Comparison of ENCODE assay signal across 17 cellular contexts in genomic region chr19:53874384-53874995, GRCh38. TPM values are rescaled to one million over a fixed set of nuclear protein-coding genes. Genes with fewer than 3 reads are reported as not detected.
DNase-seq lines count a peak whose midpoint lies in the region; ATAC-seq and TF ChIP-seq lines count a peak whose summit lies in the region.
"Had no signal": no experiment of that assay in that cellular context is flagged by ENCODE, and none has a peak within 500 bp of the region (broad histone marks: within the 10 kb centered on the region; RNA-seq: fewer than 3 reads in every experiment).

No MANE protein-coding gene starts in this region.

- CTCF ChIA-PET in PC-9 (lab: Charles Lee), result no interaction called here

- no peaks in the 10 kb centered on the region for H3K27me3 Mint-ChIP-seq in stimulated activated naive CD8-positive, alpha-beta T cell treated with anti-CD3 and anti-CD28 coated beads, Interleukin-15, Interleukin-2, amounts not matched to agents 100 ng/mL and 50 ng/mL, for 24 hours
- no peaks in the 10 kb centered on the region for H3K27me3 Mint-ChIP-seq in activated T-cell treated with anti-CD3 and anti-CD28 coated beads, Interleukin-2, amount 50 U/mL, for 72 hours (ENCODE audit: low read depth)
- H3K27me3 Mint-ChIP-seq in mesothelial cell of epicardium (ENCODE audit: low read depth), result no peaks in the 10 kb centered on the region

- peaks cover 10% of the 10 kb centered on the region; the same call in 1 of the 2 replicates for H4K20me1 ChIP-seq in PC-9 (ENCODE audit: insufficient read depth)

- no peak for TF ChIP-seq CTCF in mesothelial cell of epicardium (IDR thresholded peaks at IDR 0.05; ENCODE audit: unreplicated experiment)
- TF ChIP-seq CTCF in PC-9 (conservative IDR thresholded peaks at IDR 0.05), result no peak

- POLR2A ChIA-PET in PC-9 (lab: Charles Lee; ENCODE audit: unreplicated experiment), result interaction anchor here (0.7 kb wide), 1 partner anchor 1081 kb away, joined by 3 read pairs; no protein-coding TSS in a partner anchor

- no peaks in the 10 kb centered on the region for H3K27me3 ChIP-seq in PC-9 (ENCODE audit: insufficient read depth, low read depth)

- BruUV-seq in PC-9 (replicated peaks; lab: Mats Ljungman, UMichigan), result no TSS peak

- H3K9me3 ChIP-seq in PC-9 (ENCODE audit: insufficient read depth, low read depth), result no peaks in the 10 kb centered on the region
- H3K9me3 ChIP-seq: prostate gland had no signal

- H3K79me2 ChIP-seq in PC-9 (ENCODE audit: low read depth), result peaks cover 17% of the 10 kb centered on the region

- ATAC-seq in stimulated activated naive CD8-positive, alpha-beta T cell treated with anti-CD3 and anti-CD28 coated beads, Interleukin-15, Interleukin-2, amounts not matched to agents 100 U/mL and 50 U/mL, for 24 hours, result no peak
- no peak for ATAC-seq in activated T-cell treated with anti-CD3 and anti-CD28 coated beads, Interleukin-2, amount 50 U/mL, for 72 hours (replicated peaks in 1 of 2)
- ATAC-seq in HG03378 (IDR thresholded peaks at IDR 0.05; ENCODE audit: unreplicated experiment), result no peak
- ATAC-seq: foreskin keratinocyte had no signal

- H3K4me2 ChIP-seq in PC-9, result no peak overlapping the region
- H3K4me2 ChIP-seq: KMS-11 had no signal

- peak overlapping the region; percentile 32 for H3K27ac Mint-ChIP-seq in stimulated activated naive CD8-positive, alpha-beta T cell treated with anti-CD3 and anti-CD28 coated beads, Interleukin-15, Interleukin-2, amounts not matched to agents 100 ng/mL and 50 ng/mL, for 24 hours
- peak overlapping the region; percentile 21 for H3K27ac Mint-ChIP-seq in activated T-cell treated with anti-CD3 and anti-CD28 coated beads, Interleukin-2, amount 50 U/mL, for 72 hours
- peak overlapping the region; percentile 49 for H3K27ac Mint-ChIP-seq in mesothelial cell of epicardium

- H3K9me3 Mint-ChIP-seq in stimulated activated naive CD8-positive, alpha-beta T cell treated with anti-CD3 and anti-CD28 coated beads, Interleukin-15, Interleukin-2, amounts not matched to agents 100 ng/mL and 50 ng/mL, for 24 hours, result peaks cover 3% of the 10 kb centered on the region
- no peaks in the 10 kb centered on the region for H3K9me3 Mint-ChIP-seq in activated T-cell treated with anti-CD3 and anti-CD28 coated beads, Interleukin-2, amount 50 U/mL, for 72 hours
- no peaks in the 10 kb centered on the region for H3K9me3 Mint-ChIP-seq in mesothelial cell of epicardium

- intact Hi-C loops in PC-9 (cut with micrococcal nuclease; ENCODE audit: unreplicated experiment), result no loop called here

- H3K4me1 ChIP-seq in PC-9 (replicated peaks; ENCODE audit: insufficient read depth), result peaks cover 5% of the 10 kb centered on the region; the same call in 1 of the 2 replicates
- H3K4me1 ChIP-seq: foreskin keratinocyte, prostate gland had no signal

- no peak for DNase-seq in stimulated activated naive CD8-positive, alpha-beta T cell treated with anti-CD3 and anti-CD28 coated beads, Interleukin-15, Interleukin-2, amounts not matched to agents 100 U/mL and 50 U/mL, for 24 hours
- no peak for DNase-seq in activated T-cell treated with anti-CD3 and anti-CD28 coated beads, Interleukin-2, amount 50 U/mL, for 72 hours
- DNase-seq in mesothelial cell of epicardium (ENCODE audit: low spot score in 2 of 2, unreplicated experiment in 2 of 2), result no peak
- no peak for DNase-seq in NCI-H2107 (lab: John Stamatoyannopoulos, UW)
- DNase-seq in PC-9, result no peak
- no peak for DNase-seq in OCI-M2 (lab: John Stamatoyannopoulos, UW; ENCODE audit: unreplicated experiment)
- DNase-seq: activated CD8-positive, alpha-beta memory T cell treated with anti-CD3 and anti-CD28 coated beads, Interleukin-2, amount 50 U/mL, for 4 hours; foreskin keratinocyte; NCI-H187 treated with DMSO at 0.1 percent for 48 hours; NCI-H82; SHP77 treated with DMSO at 0.1 percent for 48 hours had no signal

- peak overlapping the region; percentile 6 for H3K4me3 Mint-ChIP-seq in stimulated activated naive CD8-positive, alpha-beta T cell treated with anti-CD3 and anti-CD28 coated beads, Interleukin-15, Interleukin-2, amounts not matched to agents 100 ng/mL and 50 ng/mL, for 24 hours
- peak overlapping the region; percentile 45 to 47 for H3K4me3 Mint-ChIP-seq in activated T-cell treated with anti-CD3 and anti-CD28 coated beads, Interleukin-2, amount 50 U/mL, for 72 hours
- H3K4me3 Mint-ChIP-seq in mesothelial cell of epicardium, result peak overlapping the region; percentile 3

- H2AFZ ChIP-seq in PC-9, result no peak overlapping the region

- no peak overlapping the region for H3K27ac ChIP-seq in PC-9
- H3K27ac ChIP-seq: foreskin keratinocyte, KMS-11, prostate gland had no signal

- H3K4me1 Mint-ChIP-seq in stimulated activated naive CD8-positive, alpha-beta T cell treated with anti-CD3 and anti-CD28 coated beads, Interleukin-15, Interleukin-2, amounts not matched to agents 100 ng/mL and 50 ng/mL, for 24 hours (ENCODE audit: low read depth), result peaks cover 80% of the 10 kb centered on the region
- peaks cover 65% of the 10 kb centered on the region for H3K4me1 Mint-ChIP-seq in activated T-cell treated with anti-CD3 and anti-CD28 coated beads, Interleukin-2, amount 50 U/mL, for 72 hours (ENCODE audit: low read depth)
- peaks cover 36% of the 10 kb centered on the region for H3K4me1 Mint-ChIP-seq in mesothelial cell of epicardium

- no peaks in the 10 kb centered on the region for H3K9me2 ChIP-seq in PC-9 (ENCODE audit: insufficient read depth)

- H3F3A ChIP-seq in PC-9 (ENCODE audit: insufficient read depth, low read depth), result peaks cover 56% of the 10 kb centered on the region

- H3K4me3 ChIP-seq in PC-9, result no peak overlapping the region
- H3K4me3 ChIP-seq: prostate gland had no signal

- peaks cover 25% of the 10 kb centered on the region for H3K36me3 ChIP-seq in PC-9 (ENCODE audit: low read depth)

- peaks cover 41% of the 10 kb centered on the region for H3K36me3 Mint-ChIP-seq in stimulated activated naive CD8-positive, alpha-beta T cell treated with anti-CD3 and anti-CD28 coated beads, Interleukin-15, Interleukin-2, amounts not matched to agents 100 ng/mL and 50 ng/mL, for 24 hours (ENCODE audit: low read depth)
- H3K36me3 Mint-ChIP-seq in activated T-cell treated with anti-CD3 and anti-CD28 coated beads, Interleukin-2, amount 50 U/mL, for 72 hours (ENCODE audit: insufficient read depth in 2 of 2), result peaks cover 11 to 17% of the 10 kb centered on the region in 2 donors
- H3K36me3 Mint-ChIP-seq in mesothelial cell of epicardium, result peaks cover 33% of the 10 kb centered on the region

RNA-seq across cellular contexts. Expression of gene MYADM, which starts 6.8 kb away (rescaled TPM):
- 10 to 100 TPM; 32.7 to 43.5 TPM for total RNA-seq in activated T-cell treated with anti-CD3 and anti-CD28 coated beads, Interleukin-2, amount 50 U/mL, for 72 hours
- total RNA-seq in mesothelial cell of epicardium, result 195 to 211 TPM (median 200 TPM) in 3 replicates
- total RNA-seq in PC-9 (2021), result 230 and 238 TPM in 2 replicates

RNA-seq across cellular contexts. Expression of gene PRKCG, which starts 7.5 kb away (rescaled TPM):
- not detected for total RNA-seq in activated T-cell treated with anti-CD3 and anti-CD28 coated beads, Interleukin-2, amount 50 U/mL, for 72 hours
- 19.1 to 21.6 TPM (median 19.3 TPM) in 3 replicates for total RNA-seq in mesothelial cell of epicardium
- total RNA-seq in PC-9 (2021), result 5.9 TPM in 2 replicates
- total RNA-seq: foreskin keratinocyte, mesenteric fat pad, ureter had no signal

RNA-seq across cellular contexts. Expression of gene CACNG7, which starts 34.6 kb away (rescaled TPM):
- not detected for total RNA-seq in activated T-cell treated with anti-CD3 and anti-CD28 coated beads, Interleukin-2, amount 50 U/mL, for 72 hours
- total RNA-seq in mesothelial cell of epicardium (0.52 to 0.82 TPM (median 0.76 TPM) in 3 replicates), PC-9 (2021) (not detected in 2 replicates)
- total RNA-seq: foreskin keratinocyte, mesenteric fat pad, prostate gland, ureter had no signal

RNA-seq across cellular contexts. Expression of gene NLRP12, which starts 50.4 kb away (rescaled TPM):
- not detected for total RNA-seq in activated T-cell treated with anti-CD3 and anti-CD28 coated beads, Interleukin-2, amount 50 U/mL, for 72 hours
- total RNA-seq in mesothelial cell of epicardium (0.07 to 0.11 TPM in 2 of 3 replicates, not detected in the other), PC-9 (2021) (0.20 and 0.37 TPM in 2 replicates)
- total RNA-seq: foreskin keratinocyte had no signal
